9 cellular contexts compared by ENCODE assay signal in the genomic region with DNA sequence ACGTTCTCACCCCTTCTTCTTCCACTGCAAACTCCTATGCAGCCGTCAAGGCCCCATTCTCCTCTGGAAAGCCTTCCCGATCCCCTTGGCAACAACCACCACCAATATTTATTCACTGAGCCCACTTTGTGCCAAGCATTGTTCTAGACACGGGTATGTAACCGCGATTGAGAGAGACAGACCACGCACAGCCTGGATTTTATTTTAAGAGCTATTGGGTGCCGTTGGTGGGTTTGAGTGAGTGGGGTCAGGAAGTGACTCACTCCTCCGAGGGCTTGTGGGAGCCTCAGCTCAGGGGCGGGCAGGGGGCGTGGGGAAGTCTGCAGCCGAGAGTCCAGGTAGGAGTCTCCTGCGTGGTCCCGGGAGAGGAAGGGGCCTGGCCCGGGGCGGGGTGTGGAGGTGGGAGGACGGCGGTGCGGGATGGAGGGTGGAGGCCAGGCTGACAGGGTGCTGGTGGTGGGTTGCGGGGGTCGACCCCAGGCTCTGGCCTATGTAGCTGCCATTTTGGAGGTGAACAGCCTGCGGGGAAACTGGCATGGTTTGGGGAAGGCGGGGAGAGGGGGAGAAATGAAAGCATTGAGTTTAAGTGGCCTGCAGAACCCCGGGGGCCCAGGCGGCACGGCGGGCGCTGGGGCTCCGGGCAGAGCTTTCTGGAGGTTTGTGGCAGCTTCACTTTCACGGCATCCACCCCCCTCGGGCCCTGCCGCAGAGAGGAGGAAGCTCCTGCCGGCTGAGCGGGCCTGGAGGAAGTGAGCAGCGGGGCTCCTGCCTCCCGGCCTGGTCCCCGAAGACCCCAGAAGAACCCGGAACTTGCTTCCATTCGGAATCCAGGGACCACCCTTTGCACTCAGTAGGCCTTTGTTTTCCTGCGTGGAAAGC. TPM values are rescaled to one million over a fixed set of nuclear protein-coding genes. Genes with fewer than 3 reads are reported as not detected.
DNase-seq lines count a peak whose midpoint lies in the region; ATAC-seq and TF ChIP-seq lines count a peak whose summit lies in the region.
"Had no signal": no experiment of that assay in that cellular context is flagged by ENCODE, and none has a peak within 500 bp of the region (broad histone marks: within the 10 kb centered on the region; RNA-seq: fewer than 3 reads in every experiment).

No MANE protein-coding gene starts in this region.

- no peak overlapping the region for H3K4me2 ChIP-seq in mammary epithelial cell (ENCODE audit: insufficient read depth, low read depth, low read length)

- no peaks in the 10 kb centered on the region for H3K9me3 Mint-ChIP-seq in activated CD4-positive, alpha-beta memory T cell treated with anti-CD3 and anti-CD28 coated beads for 36 hours

- dilution Hi-C loops in mammary epithelial cell (cut with HindIII; ENCODE audit: low sequenced_read_pairs) = loop anchor here (5.0 kb wide), 1 partner anchor 39 kb away; no protein-coding TSS in a partner anchor

- H3K4me3 ChIP-seq in breast epithelium (peak overlapping the region; percentile 25 to 49 (median 39)), mammary epithelial cell (replicated peaks in 1 of 3; ENCODE audit: insufficient read depth in 1 of 3, low read depth in 2 of 3, low read length in 3 of 3) (no peak overlapping the region), esophagus squamous epithelium (peak overlapping the region; percentile 16 to 59 (median 36))

- H3K36me3 ChIP-seq in breast epithelium = no peaks in the 10 kb centered on the region
- no peaks in the 10 kb centered on the region for H3K36me3 ChIP-seq in mammary epithelial cell (ENCODE audit: insufficient read depth, low read length)
- no peaks in the 10 kb centered on the region for H3K36me3 ChIP-seq in esophagus squamous epithelium

- TF ChIP-seq CTCF in breast epithelium (IDR thresholded peaks at IDR 0.05) (no peak), mammary epithelial cell (conservative IDR thresholded peaks at IDR 0.05 in 1 of 2, IDR thresholded peaks at IDR 0.05 in 1 of 2; ENCODE audit: extremely low read depth in 1 of 2, insufficient read depth in 1 of 2, low read depth in 1 of 2, low read length in 2 of 2) (no peak), esophagus squamous epithelium (IDR thresholded peaks at IDR 0.05) (no peak)

- H3K27me3 Mint-ChIP-seq in activated CD4-positive, alpha-beta memory T cell treated with anti-CD3 and anti-CD28 coated beads for 36 hours = no peaks in the 10 kb centered on the region

- in situ Hi-C loops in mammary epithelial cell (cut with MboI; ENCODE audit: low sequenced_read_pairs in 2 of 2) = no loop called here

- POLR2A ChIA-PET in activated CD4-positive, alpha-beta memory T cell treated with anti-CD3 and anti-CD28 coated beads for 36 hours (lab: Charles Lee) = interaction anchor here (0.8 to 3.4 kb wide), 5 partner anchors 10 to 157 kb away, joined by 3 to 13 read pairs (median 4); partner anchors contain the start of gene PARVB

- H3K4me3 Mint-ChIP-seq in activated CD4-positive, alpha-beta memory T cell treated with anti-CD3 and anti-CD28 coated beads for 36 hours = peak overlapping the region; percentile 86

- H4K20me1 ChIP-seq in mammary epithelial cell (ENCODE audit: insufficient read depth, low read length) = no peaks in the 10 kb centered on the region

- H3K4me1 Mint-ChIP-seq in activated CD4-positive, alpha-beta memory T cell treated with anti-CD3 and anti-CD28 coated beads for 36 hours (ENCODE audit: low read depth) = peaks cover 23% of the 10 kb centered on the region

- H3K27ac ChIP-seq in breast epithelium = peak overlapping the region in 1 of 2 donors; percentile 43
- no peak overlapping the region for H3K27ac ChIP-seq in mammary epithelial cell (ENCODE audit: insufficient read depth, low read depth, low read length)
- H3K27ac ChIP-seq in esophagus squamous epithelium = peak overlapping the region; percentile 45 to 76 (median 70)

- H2AFZ ChIP-seq in mammary epithelial cell (ENCODE audit: low read depth, low read length) = no peak overlapping the region

- WGBS in mammary epithelial cell (ENCODE audit: low coverage, missing lambda C conversion rate) = 43% methylated on average over 17 of the region's 40 CpGs
- 60 to 70% methylated on average over 10 to 17 of the region's 40 CpGs for WGBS in esophagus squamous epithelium, 2 donors

- DNase-seq in breast epithelium (ENCODE audit: low spot score in 2 of 2) (no peak), mammary epithelial cell (no peak), esophagus squamous epithelium (lab: John Stamatoyannopoulos, UW) (no peak), NCI-H1048 (lab: John Stamatoyannopoulos, UW) (no peak)
- peak; percentile 78 for DNase-seq in activated CD4-positive, alpha-beta memory T cell treated with anti-CD3 and anti-CD28 coated beads for 36 hours
- peak; percentile 57 to 78 for DNase-seq in stimulated activated CD4-positive, alpha-beta T cell treated with anti-CD3 and anti-CD28 coated beads, Interleukin-4, amount 100 ng/mL, for 4 hours

- intact Hi-C loops in breast epithelium (cut with DNase I; ENCODE audit: low total_unique reads) = no loop called here
- intact Hi-C loops in mammary epithelial cell (cut with micrococcal nuclease) = no loop called here
- intact Hi-C loops in activated CD4-positive, alpha-beta memory T cell treated with anti-CD3 and anti-CD28 coated beads for 36 hours (cut with micrococcal nuclease) = loop anchor here (5.0 kb wide), 2 partner anchors 189 to 501 kb away; no protein-coding TSS in a partner anchor
- intact Hi-C loops in esophagus squamous epithelium (cut with DNase I) = no loop called here

- H3K9me3 ChIP-seq in breast epithelium (no peaks in the 10 kb centered on the region), mammary epithelial cell (replicated peaks; ENCODE audit: insufficient read depth, low read length) (no peaks in the 10 kb centered on the region), esophagus squamous epithelium (no peaks in the 10 kb centered on the region)

- no peak overlapping the region for H3K9ac ChIP-seq in mammary epithelial cell (ENCODE audit: insufficient read depth, low read length)

- TF ChIP-seq POLR2A in breast epithelium (IDR thresholded peaks at IDR 0.05) (no peak), esophagus squamous epithelium (IDR thresholded peaks at IDR 0.05) (peak in 1 of 4 donors; percentile 5)

- no peaks in the 10 kb centered on the region for H3K79me2 ChIP-seq in mammary epithelial cell (ENCODE audit: insufficient read depth, low read length)

- no peaks in the 10 kb centered on the region for H3K4me1 ChIP-seq in breast epithelium
- no peaks in the 10 kb centered on the region for H3K4me1 ChIP-seq in mammary epithelial cell (ENCODE audit: insufficient read depth, low read length)
- H3K4me1 ChIP-seq in esophagus squamous epithelium = peaks cover 0 to 3% (median 0%) of the 10 kb centered on the region in 3 donors

- ATAC-seq in HG02852 (IDR thresholded peaks at IDR 0.05; ENCODE audit: unreplicated experiment) = no peak
- no peak for ATAC-seq in HG03095 (IDR thresholded peaks at IDR 0.05; ENCODE audit: unreplicated experiment)

- H3K27me3 ChIP-seq in breast epithelium (peaks cover 0 to 47% of the 10 kb centered on the region in 2 donors), mammary epithelial cell (ENCODE audit: insufficient read depth, low read length) (peaks cover 9% of the 10 kb centered on the region), esophagus squamous epithelium (peaks cover 0 to 63% (median 0%) of the 10 kb centered on the region in 4 donors)

- peak overlapping the region; percentile 89 for H3K27ac Mint-ChIP-seq in activated CD4-positive, alpha-beta memory T cell treated with anti-CD3 and anti-CD28 coated beads for 36 hours

- CTCF ChIA-PET in mammary epithelial cell (lab: Charles Lee; ENCODE audit: low non-redundant PET) = no interaction called here
- CTCF ChIA-PET in activated CD4-positive, alpha-beta memory T cell treated with anti-CD3 and anti-CD28 coated beads for 36 hours (lab: Charles Lee) = interaction anchor here (0.6 to 1.4 kb wide), 6 partner anchors 14 to 216 kb away, joined by 3 to 5 read pairs (median 3); no protein-coding TSS in a partner anchor

- H3K36me3 Mint-ChIP-seq in activated CD4-positive, alpha-beta memory T cell treated with anti-CD3 and anti-CD28 coated beads for 36 hours = peaks cover 5% of the 10 kb centered on the region

- BruUV-seq in mammary epithelial cell (replicated peaks; lab: Mats Ljungman, UMichigan) = no TSS peak

RNA-seq across cellular contexts. Expression of gene PARVG, which starts 0.5 kb away (rescaled TPM):
- total RNA-seq in breast epithelium (10 to 100 TPM; 10.2 to 39.2 (median 26.2) TPM), mammary epithelial cell (not detected), esophagus squamous epithelium (10 to 100 TPM in 1 of 4 donors, 1 to 10 TPM in 2, under 1 TPM in 1; 0.42 to 26.1 (median 2.2) TPM)
- not detected for polyA plus RNA-seq in mammary epithelial cell
- polyA minus RNA-seq in mammary epithelial cell = not detected
- 10 to 100 TPM; 58.5 to 59.5 TPM for total RNA-seq in activated CD4-positive, alpha-beta memory T cell treated with anti-CD3 and anti-CD28 coated beads for 36 hours
- total RNA-seq: renal cortical epithelial cell had no signal

Comparison
In these comparisons a context has a peak if more than half of its experiments do, and no peak if none do; other contexts are left out.
1. H3K4me3 ChIP-seq: peak in breast epithelium (3 of 3) and esophagus squamous epithelium (4 of 4); none in mammary epithelial cell (0 of 3).
2. DNase-seq: peak in activated CD4-positive, alpha-beta memory T cell treated with anti-CD3 and anti-CD28 coated beads for 36 hours (single experiment) and stimulated activated CD4-positive, alpha-beta T cell treated with anti-CD3 and anti-CD28 coated beads, Interleukin-4, amount 100 ng/mL, for 4 hours (2 of 2); none in breast epithelium (0 of 2), mammary epithelial cell (single experiment), esophagus squamous epithelium (single experiment) and NCI-H1048 (single experiment).